18 cellular contexts compared by ENCODE assay signal in genomic region chr11:80346660-80347059, GRCh38.
"Had no signal": no experiment of that assay in that cellular context is flagged by ENCODE, and none has a peak within 500 bp of the region (broad histone marks: within the 10 kb centered on the region; RNA-seq: fewer than 3 reads in every experiment).

No MANE protein-coding gene starts in this region.

- H3K27ac ChIP-seq: coronary artery, gastrocnemius medialis, heart right ventricle, suprapubic skin, thyroid gland had no signal

- ATAC-seq: gastrocnemius medialis; left ventricle myocardium superior; naive thymus-derived CD4-positive, alpha-beta T cell; right cardiac atrium; stimulated activated effector memory CD8-positive, alpha-beta T cell treated with anti-CD3 and anti-CD28 coated beads, Interleukin-12 subunit alpha, Interleukin-12 subunit beta, amount 100 ng/mL, for 72 hours; stimulated activated naive CD8-positive, alpha-beta T cell treated with anti-CD3 and anti-CD28 coated beads, Interleukin-15, Interleukin-2, amounts not matched to agents 100 U/mL and 50 U/mL, for 24 hours had no signal

- H3K4me3 ChIP-seq: coronary artery, gastrocnemius medialis, heart right ventricle, smooth muscle cell, suprapubic skin, thyroid gland had no signal

- H3K27me3 ChIP-seq: gastrocnemius medialis, heart right ventricle, suprapubic skin, thyroid gland had no signal

- H3K36me3 ChIP-seq: gastrocnemius medialis, heart right ventricle, suprapubic skin, thyroid gland had no signal

- H3K4me1 ChIP-seq: gastrocnemius medialis, heart right ventricle, suprapubic skin, thyroid gland had no signal

- H3K9me3 ChIP-seq: gastrocnemius medialis, heart right ventricle, suprapubic skin, thyroid gland had no signal

- DNase-seq: effector CD4-positive, alpha-beta T cell; endodermal cell; erythroblast; gastrocnemius medialis; heart right ventricle; islet precursor cell; left ventricle myocardium superior; mesendoderm; naive thymus-derived CD4-positive, alpha-beta T cell; right cardiac atrium; stimulated activated CD4-positive, alpha-beta T cell treated with anti-CD3 and anti-CD28 coated beads, Interleukin-2, amount 100 ng/mL, for 48 hours; stimulated activated CD8-positive, alpha-beta memory T cell treated with anti-CD3 and anti-CD28 coated beads, Interleukin-4, amount 100 ng/mL, for 48 hours; stimulated activated naive CD8-positive, alpha-beta T cell treated with anti-CD3 and anti-CD28 coated beads, Interleukin-15, Interleukin-2, amounts not matched to agents 100 U/mL and 50 U/mL, for 24 hours; thyroid gland had no signal
